In the genomic region with DNA sequence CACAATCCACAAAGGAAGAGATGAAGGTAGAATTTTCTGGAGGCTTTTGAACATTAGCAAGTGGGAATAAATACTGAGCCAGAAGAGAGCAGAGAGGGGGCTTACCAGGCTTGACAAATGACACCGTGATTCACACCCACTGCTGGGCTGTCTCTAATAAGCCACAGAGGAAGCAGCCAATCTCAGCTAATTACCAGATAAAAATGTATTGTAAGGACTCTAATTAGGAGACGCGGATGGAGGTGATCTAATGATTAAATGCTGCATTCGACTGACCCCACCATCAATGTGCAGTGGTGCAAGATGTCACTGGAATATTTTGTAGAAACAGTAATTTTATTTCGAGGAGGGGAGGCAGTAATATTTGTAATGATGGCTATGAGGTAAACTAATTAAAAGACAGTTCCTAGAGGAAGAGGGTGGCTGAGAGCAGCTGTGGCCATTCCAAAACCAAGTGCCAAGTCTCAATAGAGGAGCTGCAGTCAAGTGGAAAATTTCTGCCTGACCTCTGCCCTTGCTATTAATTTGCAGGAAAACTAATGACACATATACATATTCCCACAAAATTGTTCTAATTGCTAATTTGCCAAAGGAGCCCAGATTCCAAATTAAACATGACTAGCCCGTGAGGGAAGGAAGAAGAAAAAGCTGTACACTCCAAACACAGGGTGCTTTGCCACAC, we compare ENCODE assay signal across 1 cellular context.
TF ChIP-seq lines count a peak whose summit lies in the region.

No MANE protein-coding gene starts in this region.

TF ChIP-seq in GM23338, 12 proteins besides CTCF, POLR2A, EP300 and RAD21 (continued from another document):
- TF ChIP-seq, protein P1, sequence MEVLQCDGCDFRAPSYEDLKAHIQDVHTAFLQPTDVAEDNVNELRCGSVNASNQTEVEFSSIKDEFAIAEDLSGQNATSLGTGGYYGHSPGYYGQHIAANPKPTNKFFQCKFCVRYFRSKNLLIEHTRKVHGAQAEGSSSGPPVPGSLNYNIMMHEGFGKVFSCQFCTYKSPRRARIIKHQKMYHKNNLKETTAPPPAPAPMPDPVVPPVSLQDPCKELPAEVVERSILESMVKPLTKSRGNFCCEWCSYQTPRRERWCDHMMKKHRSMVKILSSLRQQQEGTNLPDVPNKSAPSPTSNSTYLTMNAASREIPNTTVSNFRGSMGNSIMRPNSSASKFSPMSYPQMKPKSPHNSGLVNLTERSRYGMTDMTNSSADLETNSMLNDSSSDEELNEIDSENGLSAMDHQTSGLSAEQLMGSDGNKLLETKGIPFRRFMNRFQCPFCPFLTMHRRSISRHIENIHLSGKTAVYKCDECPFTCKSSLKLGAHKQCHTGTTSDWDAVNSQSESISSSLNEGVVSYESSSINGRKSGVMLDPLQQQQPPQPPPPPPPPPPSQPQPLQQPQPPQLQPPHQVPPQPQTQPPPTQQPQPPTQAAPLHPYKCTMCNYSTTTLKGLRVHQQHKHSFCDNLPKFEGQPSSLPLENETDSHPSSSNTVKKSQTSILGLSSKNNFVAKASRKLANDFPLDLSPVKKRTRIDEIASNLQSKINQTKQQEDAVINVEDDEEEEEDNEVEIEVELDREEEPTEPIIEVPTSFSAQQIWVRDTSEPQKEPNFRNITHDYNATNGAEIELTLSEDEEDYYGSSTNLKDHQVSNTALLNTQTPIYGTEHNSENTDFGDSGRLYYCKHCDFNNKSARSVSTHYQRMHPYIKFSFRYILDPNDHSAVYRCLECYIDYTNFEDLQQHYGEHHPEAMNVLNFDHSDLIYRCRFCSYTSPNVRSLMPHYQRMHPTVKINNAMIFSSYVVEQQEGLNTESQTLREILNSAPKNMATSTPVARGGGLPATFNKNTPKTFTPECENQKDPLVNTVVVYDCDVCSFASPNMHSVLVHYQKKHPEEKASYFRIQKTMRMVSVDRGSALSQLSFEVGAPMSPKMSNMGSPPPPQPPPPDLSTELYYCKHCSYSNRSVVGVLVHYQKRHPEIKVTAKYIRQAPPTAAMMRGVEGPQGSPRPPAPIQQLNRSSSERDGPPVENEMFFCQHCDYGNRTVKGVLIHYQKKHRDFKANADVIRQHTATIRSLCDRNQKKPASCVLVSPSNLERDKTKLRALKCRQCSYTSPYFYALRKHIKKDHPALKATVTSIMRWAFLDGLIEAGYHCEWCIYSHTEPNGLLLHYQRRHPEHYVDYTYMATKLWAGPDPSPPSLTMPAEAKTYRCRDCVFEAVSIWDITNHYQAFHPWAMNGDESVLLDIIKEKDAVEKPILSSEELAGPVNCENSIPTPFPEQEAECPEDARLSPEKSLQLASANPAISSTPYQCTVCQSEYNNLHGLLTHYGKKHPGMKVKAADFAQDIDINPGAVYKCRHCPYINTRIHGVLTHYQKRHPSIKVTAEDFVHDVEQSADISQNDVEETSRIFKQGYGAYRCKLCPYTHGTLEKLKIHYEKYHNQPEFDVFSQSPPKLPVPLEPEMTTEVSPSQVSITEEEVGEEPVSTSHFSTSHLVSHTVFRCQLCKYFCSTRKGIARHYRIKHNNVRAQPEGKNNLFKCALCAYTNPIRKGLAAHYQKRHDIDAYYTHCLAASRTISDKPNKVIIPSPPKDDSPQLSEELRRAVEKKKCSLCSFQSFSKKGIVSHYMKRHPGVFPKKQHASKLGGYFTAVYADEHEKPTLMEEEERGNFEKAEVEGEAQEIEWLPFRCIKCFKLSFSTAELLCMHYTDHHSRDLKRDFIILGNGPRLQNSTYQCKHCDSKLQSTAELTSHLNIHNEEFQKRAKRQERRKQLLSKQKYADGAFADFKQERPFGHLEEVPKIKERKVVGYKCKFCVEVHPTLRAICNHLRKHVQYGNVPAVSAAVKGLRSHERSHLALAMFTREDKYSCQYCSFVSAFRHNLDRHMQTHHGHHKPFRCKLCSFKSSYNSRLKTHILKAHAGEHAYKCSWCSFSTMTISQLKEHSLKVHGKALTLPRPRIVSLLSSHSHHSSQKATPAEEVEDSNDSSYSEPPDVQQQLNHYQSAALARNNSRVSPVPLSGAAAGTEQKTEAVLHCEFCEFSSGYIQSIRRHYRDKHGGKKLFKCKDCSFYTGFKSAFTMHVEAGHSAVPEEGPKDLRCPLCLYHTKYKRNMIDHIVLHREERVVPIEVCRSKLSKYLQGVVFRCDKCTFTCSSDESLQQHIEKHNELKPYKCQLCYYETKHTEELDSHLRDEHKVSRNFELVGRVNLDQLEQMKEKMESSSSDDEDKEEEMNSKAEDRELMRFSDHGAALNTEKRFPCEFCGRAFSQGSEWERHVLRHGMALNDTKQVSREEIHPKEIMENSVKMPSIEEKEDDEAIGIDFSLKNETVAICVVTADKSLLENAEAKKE (CRISPR knock-in tag; IDR thresholded peaks at IDR 0.05): no peak
- TF ChIP-seq JUNB (IDR thresholded peaks at IDR 0.05; ENCODE audit: unreplicated experiment) (no peak), EZH2 (IDR thresholded peaks at IDR 0.05; ENCODE audit: low read depth, unreplicated experiment) (no peak), STAT1 (IDR thresholded peaks at IDR 0.05; ENCODE audit: unreplicated experiment) (no peak), EZH2phosphoT487 (IDR thresholded peaks at IDR 0.05; ENCODE audit: unreplicated experiment) (no peak), ZNF331 (CRISPR knock-in tag; IDR thresholded peaks at IDR 0.05; ENCODE audit: low read depth) (no peak)
- TF ChIP-seq, protein P2, sequence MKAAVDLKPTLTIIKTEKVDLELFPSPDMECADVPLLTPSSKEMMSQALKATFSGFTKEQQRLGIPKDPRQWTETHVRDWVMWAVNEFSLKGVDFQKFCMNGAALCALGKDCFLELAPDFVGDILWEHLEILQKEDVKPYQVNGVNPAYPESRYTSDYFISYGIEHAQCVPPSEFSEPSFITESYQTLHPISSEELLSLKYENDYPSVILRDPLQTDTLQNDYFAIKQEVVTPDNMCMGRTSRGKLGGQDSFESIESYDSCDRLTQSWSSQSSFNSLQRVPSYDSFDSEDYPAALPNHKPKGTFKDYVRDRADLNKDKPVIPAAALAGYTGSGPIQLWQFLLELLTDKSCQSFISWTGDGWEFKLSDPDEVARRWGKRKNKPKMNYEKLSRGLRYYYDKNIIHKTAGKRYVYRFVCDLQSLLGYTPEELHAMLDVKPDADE (IDR thresholded peaks at IDR 0.05): no peak
TF ChIP-seq in GM23338: peak in this region for 0.
